Comparison of ENCODE assay signal across 11 cellular contexts in the genomic region with DNA sequence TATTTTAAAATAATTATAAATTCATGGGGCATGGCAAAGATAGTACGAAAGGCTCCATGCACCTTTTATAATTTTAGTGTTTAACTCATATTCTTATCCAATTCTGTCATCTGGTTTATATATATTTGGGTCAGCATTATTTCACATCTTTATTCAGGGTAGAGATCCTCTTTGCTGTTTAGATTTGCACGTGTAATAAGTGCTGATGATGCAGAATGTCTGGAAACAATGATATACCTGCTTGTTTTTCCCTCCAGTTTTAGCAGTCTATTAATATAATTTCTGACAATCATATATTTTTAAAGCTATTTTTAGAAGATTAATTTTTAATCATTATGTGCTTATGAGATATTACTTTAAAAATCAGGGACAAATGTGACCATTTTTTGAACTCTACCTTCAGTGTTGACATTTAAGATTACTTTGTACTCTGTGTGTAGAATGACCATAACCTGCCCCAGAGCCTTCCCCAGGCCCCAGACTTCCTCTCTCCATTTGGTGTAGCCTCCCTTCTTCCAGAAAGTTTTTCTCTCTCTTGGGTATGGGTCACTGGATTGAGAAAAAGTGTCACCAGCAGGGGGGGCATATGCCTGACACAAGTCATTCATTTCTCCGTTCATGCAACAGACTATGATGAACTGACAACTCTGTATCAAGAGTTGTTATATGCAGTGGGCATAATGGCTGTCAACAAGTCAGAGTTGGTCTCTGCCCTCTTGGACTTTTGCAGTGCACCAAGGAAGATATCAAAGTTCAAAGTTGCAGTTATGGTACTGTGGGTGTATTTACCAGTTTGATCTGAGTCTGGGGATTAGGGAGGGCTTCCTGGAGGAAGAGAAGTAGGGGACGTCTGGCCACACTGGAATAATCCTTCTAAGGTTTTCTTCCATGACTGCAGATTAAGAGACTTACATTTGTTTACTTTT.
DNase-seq lines count a peak whose midpoint lies in the region; ATAC-seq and TF ChIP-seq lines count a peak whose summit lies in the region.
"Had no signal": no experiment of that assay in that cellular context is flagged by ENCODE, and none has a peak within 500 bp of the region (broad histone marks: within the 10 kb centered on the region; RNA-seq: fewer than 3 reads in every experiment).

No MANE protein-coding gene starts in this region.

- H3K27me3 Mint-ChIP-seq in mesothelial cell of epicardium (ENCODE audit: low read depth), result no peaks in the 10 kb centered on the region

- peaks cover 5% of the 10 kb centered on the region for H3K9me3 Mint-ChIP-seq in mesothelial cell of epicardium

- in situ Hi-C loops in brain microvascular endothelial cell (cut with HindIII; ENCODE audit: low pct_ligation_motif_present, low sequenced_read_pairs), result no loop called here

- no peak overlapping the region for H3K4me3 ChIP-seq in brain microvascular endothelial cell (ENCODE audit: low read depth, low read length)
- H3K4me3 ChIP-seq: heart right ventricle had no signal

- no peak overlapping the region for H3K27ac Mint-ChIP-seq in mesothelial cell of epicardium

- H3K27ac ChIP-seq in brain microvascular endothelial cell, result no peak overlapping the region
- H3K27ac ChIP-seq: heart right ventricle had no signal

- H3K36me3 Mint-ChIP-seq in mesothelial cell of epicardium, result peaks cover 25% of the 10 kb centered on the region

- no peak overlapping the region for H3K4me3 Mint-ChIP-seq in mesothelial cell of epicardium

- no peak for ATAC-seq in HG03378 (IDR thresholded peaks at IDR 0.05; ENCODE audit: unreplicated experiment)

- TF ChIP-seq CTCF in brain microvascular endothelial cell (IDR thresholded peaks at IDR 0.05; ENCODE audit: low read depth, low read length, missing control alignments) (peak; percentile 59), mesothelial cell of epicardium (IDR thresholded peaks at IDR 0.05; ENCODE audit: unreplicated experiment) (peak; percentile 5)

- H3K4me1 Mint-ChIP-seq in mesothelial cell of epicardium, result peaks cover 11% of the 10 kb centered on the region

- peak; percentile 16 for DNase-seq in ELF-1 (ENCODE audit: low read depth, low spot score)
- peak; percentile 5 for DNase-seq in HPDE6-E6E7 (ENCODE audit: extremely low spot score)
- DNase-seq in brain microvascular endothelial cell, result peak; percentile 13
- no peak for DNase-seq in mesothelial cell of epicardium (ENCODE audit: low spot score in 2 of 2, unreplicated experiment in 2 of 2)
- DNase-seq in NCI-H2227 treated with DMSO at 0.1 percent for 48 hours (lab: John Stamatoyannopoulos, UW), result no peak
- no peak for DNase-seq in activated CD4-positive, CD25-positive, alpha-beta regulatory T cell (lab: John Stamatoyannopoulos, UW)
- DNase-seq in T-helper 9 cell, result no peak
- DNase-seq: heart right ventricle, NCI-H187, nucleus accumbens had no signal

- no peaks in the 10 kb centered on the region for H3K36me3 ChIP-seq in brain microvascular endothelial cell (replicated peaks)

- H3K27me3 ChIP-seq in brain microvascular endothelial cell (replicated peaks), result no peaks in the 10 kb centered on the region
- H3K27me3 ChIP-seq: heart right ventricle had no signal

Comparison
In these comparisons a context has a peak if more than half of its experiments do, and no peak if none do; other contexts are left out.
1. DNase-seq: peak in ELF-1 (single experiment), HPDE6-E6E7 (single experiment) and brain microvascular endothelial cell (single experiment); none in mesothelial cell of epicardium (0 of 2), NCI-H2227 treated with DMSO at 0.1 percent for 48 hours (single experiment), activated CD4-positive, CD25-positive, alpha-beta regulatory T cell (0 of 4) and T-helper 9 cell (single experiment).